In the genomic region with DNA sequence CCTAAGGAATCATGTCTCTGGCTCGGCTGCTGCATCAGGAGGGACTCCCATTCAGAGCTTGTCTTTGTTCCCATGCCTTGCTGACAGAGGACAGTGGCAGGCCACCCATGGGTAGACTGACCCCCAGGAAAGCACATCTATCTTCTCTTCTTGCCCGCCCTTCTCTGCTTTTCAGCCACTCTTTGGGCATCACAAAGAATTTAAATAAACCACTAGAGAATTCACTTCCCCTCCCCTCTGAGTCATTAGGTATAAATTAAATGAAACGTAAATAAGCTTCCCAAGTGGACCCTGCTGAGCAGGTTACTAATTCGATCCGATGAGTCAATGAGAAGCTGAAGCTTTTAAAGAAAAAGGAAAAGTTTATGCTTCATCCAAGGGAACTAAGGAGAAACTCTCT, we compare ENCODE assay signal across 17 cellular contexts.
DNase-seq lines count a peak whose midpoint lies in the region; ATAC-seq, FAIRE-seq and TF ChIP-seq lines count a peak whose summit lies in the region.
"Had no signal": no experiment of that assay in that cellular context is flagged by ENCODE, and none has a peak within 500 bp of the region (broad histone marks: within the 10 kb centered on the region; RNA-seq: fewer than 3 reads in every experiment).

No MANE protein-coding gene starts in this region.

- CTCF ChIA-PET in SK-N-SH (lab: Yijun Ruan, JAX), result interaction anchor here (1.2 kb wide), 1 partner anchor 18 kb away, joined by 3 read pairs; no protein-coding TSS in a partner anchor

- TF ChIP-seq CTCF in SK-N-SH (IDR thresholded peaks at IDR 0.05) (no peak), bronchial epithelial cell (IDR thresholded peaks at IDR 0.05; ENCODE audit: insufficient read depth, low read length, severe bottlenecking) (no peak), smooth muscle cell (IDR thresholded peaks at IDR 0.05; ENCODE audit: borderline replicate concordance, insufficient read depth, poor library complexity, severe bottlenecking) (no peak), heart left ventricle (IDR thresholded peaks at IDR 0.05) (no peak), spleen (IDR thresholded peaks at IDR 0.05 in 8 of 11, conservative IDR thresholded peaks at IDR 0.05 in 3 of 11) (no peak)

- H3K79me2 ChIP-seq in SK-N-SH (ENCODE audit: insufficient read depth) (no peaks in the 10 kb centered on the region), smooth muscle cell (ENCODE audit: low read depth) (no peaks in the 10 kb centered on the region)

- H3K36me3 ChIP-seq in SK-N-SH (replicated peaks in 1 of 2; ENCODE audit: control insufficient read depth in 1 of 2, insufficient read depth in 2 of 2, low read length in 1 of 2), result no peaks in the 10 kb centered on the region
- H3K36me3 ChIP-seq in MG63, result no peaks in the 10 kb centered on the region
- H3K36me3 ChIP-seq in bronchial epithelial cell (ENCODE audit: control insufficient read depth, insufficient read depth, low read length), result no peaks in the 10 kb centered on the region
- H3K36me3 ChIP-seq in smooth muscle cell (ENCODE audit: low read depth), result no peaks in the 10 kb centered on the region
- H3K36me3 ChIP-seq in heart left ventricle, result no peaks in the 10 kb centered on the region
- no peaks in the 10 kb centered on the region for H3K36me3 ChIP-seq in spleen

- H3K9ac ChIP-seq in SK-N-SH (no peak overlapping the region), smooth muscle cell (ENCODE audit: low read depth) (no peak overlapping the region)

- no peak for FAIRE-seq in bronchial epithelial cell (lab: Jason Lieb, UNC)

- DNase-seq in SK-N-SH, result no peak
- peak; percentile 43 for DNase-seq in MG63
- DNase-seq in bronchial epithelial cell (ENCODE audit: low read depth), result peak; percentile 83
- no peak for DNase-seq in smooth muscle cell (lab: John Stamatoyannopoulos, UW; ENCODE audit: unreplicated experiment)
- DNase-seq in heart left ventricle, result no peak
- DNase-seq in GOT3 (lab: John Stamatoyannopoulos, UW), result no peak
- DNase-seq in spleen, result no peak
- DNase-seq: activated CD4-positive, CD25-positive, alpha-beta regulatory T cell treated with anti-CD3 and anti-CD28 coated beads, Interleukin-2, amount 50 U/mL, for 72 hours; aorta; GF-D8; kidney glomerular epithelial cell; NCI-H1048; NCI-H2171; retina; SHP77 had no signal

- no peaks in the 10 kb centered on the region for H3K9me2 ChIP-seq in SK-N-SH

- WGBS in SK-N-SH (ENCODE audit: low lambda C conversion rate), result 6% methylated on average over 5 of the region's 5 CpGs
- WGBS in smooth muscle cell (ENCODE audit: low lambda C conversion rate), result 29% methylated on average over 5 of the region's 5 CpGs
- WGBS in heart left ventricle, 4 donors, result 44 to 56% (median 50%) methylated on average over 5 of the region's 5 CpGs
- WGBS in spleen, 5 donors, result 37 to 47% (median 41%) methylated on average over 5 of the region's 5 CpGs

- H4K20me1 ChIP-seq in SK-N-SH (ENCODE audit: insufficient read depth), result no peaks in the 10 kb centered on the region
- no peaks in the 10 kb centered on the region for H4K20me1 ChIP-seq in smooth muscle cell (ENCODE audit: low read depth)

- intact Hi-C loops in heart left ventricle (cut with DNase I) (no loop called here), spleen (cut with DNase I; ENCODE audit: low total_unique reads) (no loop called here)

- TF ChIP-seq POLR2A in heart left ventricle (IDR thresholded peaks at IDR 0.05), result no peak
- no peak for TF ChIP-seq POLR2A in spleen (IDR thresholded peaks at IDR 0.05)

- POLR2A ChIA-PET in SK-N-SH (lab: Yijun Ruan, JAX), result no interaction called here

- no peaks in the 10 kb centered on the region for H3K27me3 ChIP-seq in SK-N-SH (ENCODE audit: insufficient read depth)
- peaks cover 21% of the 10 kb centered on the region for H3K27me3 ChIP-seq in MG63
- H3K27me3 ChIP-seq in bronchial epithelial cell (ENCODE audit: control insufficient read depth, insufficient read depth, low read length), result no peaks in the 10 kb centered on the region
- H3K27me3 ChIP-seq in smooth muscle cell (ENCODE audit: low read depth), result no peaks in the 10 kb centered on the region
- H3K27me3 ChIP-seq in heart left ventricle, result peaks cover 0 to 4% (median 0%) of the 10 kb centered on the region in 9 donors
- peaks cover 0 to 49% (median 0%) of the 10 kb centered on the region in 7 donors for H3K27me3 ChIP-seq in spleen (replicated peaks in 1 of 7)

- no peak overlapping the region for H3K4me3 ChIP-seq in SK-N-SH (ENCODE audit: low read depth in 2 of 2, low read length in 1 of 2)
- no peak overlapping the region for H3K4me3 ChIP-seq in MG63
- no peak overlapping the region for H3K4me3 ChIP-seq in bronchial epithelial cell (ENCODE audit: low read depth, low read length)
- no peak overlapping the region for H3K4me3 ChIP-seq in smooth muscle cell
- no peak overlapping the region for H3K4me3 ChIP-seq in heart left ventricle
- no peak overlapping the region for H3K4me3 ChIP-seq in spleen
- H3K4me3 ChIP-seq: coronary artery had no signal

- no peak overlapping the region for H3K27ac ChIP-seq in SK-N-SH (ENCODE audit: low read depth in 2 of 2, low read length in 1 of 2)
- H3K27ac ChIP-seq in smooth muscle cell (ENCODE audit: low read depth), result no peak overlapping the region
- H3K27ac ChIP-seq in heart left ventricle, result no peak overlapping the region
- H3K27ac ChIP-seq in spleen, result no peak overlapping the region
- H3K27ac ChIP-seq: coronary artery had no signal

- H2AFZ ChIP-seq in SK-N-SH (ENCODE audit: low read depth) (no peak overlapping the region), smooth muscle cell (ENCODE audit: low read depth) (no peak overlapping the region)

- TF ChIP-seq RAD21 in SK-N-SH (IDR thresholded peaks at IDR 0.05; ENCODE audit: low read length), result no peak

- no peak for TF ChIP-seq EP300 in SK-N-SH (IDR thresholded peaks at IDR 0.05; ENCODE audit: borderline replicate concordance in 1 of 2, low read depth in 1 of 2, low read length in 1 of 2)

- H3K4me1 ChIP-seq in SK-N-SH (ENCODE audit: control insufficient read depth in 1 of 2, insufficient read depth in 2 of 2, low read depth in 1 of 2, low read length in 1 of 2), result no peaks in the 10 kb centered on the region
- peaks cover 20% of the 10 kb centered on the region for H3K4me1 ChIP-seq in smooth muscle cell (ENCODE audit: low read depth)
- no peaks in the 10 kb centered on the region for H3K4me1 ChIP-seq in heart left ventricle
- no peaks in the 10 kb centered on the region for H3K4me1 ChIP-seq in spleen

- ATAC-seq in SK-N-SH treated with all-trans-retinoic acid at 6 μM for 48 hours, result peak; percentile 39; the same call in 2 of the 3 replicates
- no peak for ATAC-seq in heart left ventricle

- H3K4me2 ChIP-seq in SK-N-SH (no peak overlapping the region), smooth muscle cell (peak overlapping the region; percentile 9)

- H3F3A ChIP-seq in SK-N-SH (replicated peaks; ENCODE audit: insufficient read depth), result no peaks in the 10 kb centered on the region
- peaks cover 10% of the 10 kb centered on the region for H3F3A ChIP-seq in smooth muscle cell (ENCODE audit: low read depth)

- H3K9me3 ChIP-seq in SK-N-SH, result no peaks in the 10 kb centered on the region
- H3K9me3 ChIP-seq in MG63, result peaks cover 8% of the 10 kb centered on the region
- H3K9me3 ChIP-seq in smooth muscle cell (replicated peaks; ENCODE audit: low read depth), result no peaks in the 10 kb centered on the region
- H3K9me3 ChIP-seq in heart left ventricle, result peaks cover 0 to 7% (median 0%) of the 10 kb centered on the region in 12 donors
- peaks cover 0 to 3% (median 0%) of the 10 kb centered on the region in 8 donors for H3K9me3 ChIP-seq in spleen

TF ChIP-seq in SK-N-SH treated with all-trans-retinoic acid at 6 μM for 48 hours, 23 proteins besides CTCF, POLR2A, EP300 and RAD21 (continues in another document):
- TF ChIP-seq TOX (CRISPR knock-in tag; IDR thresholded peaks at IDR 0.05; ENCODE audit: borderline replicate concordance), result no peak
- TF ChIP-seq, protein P1, sequence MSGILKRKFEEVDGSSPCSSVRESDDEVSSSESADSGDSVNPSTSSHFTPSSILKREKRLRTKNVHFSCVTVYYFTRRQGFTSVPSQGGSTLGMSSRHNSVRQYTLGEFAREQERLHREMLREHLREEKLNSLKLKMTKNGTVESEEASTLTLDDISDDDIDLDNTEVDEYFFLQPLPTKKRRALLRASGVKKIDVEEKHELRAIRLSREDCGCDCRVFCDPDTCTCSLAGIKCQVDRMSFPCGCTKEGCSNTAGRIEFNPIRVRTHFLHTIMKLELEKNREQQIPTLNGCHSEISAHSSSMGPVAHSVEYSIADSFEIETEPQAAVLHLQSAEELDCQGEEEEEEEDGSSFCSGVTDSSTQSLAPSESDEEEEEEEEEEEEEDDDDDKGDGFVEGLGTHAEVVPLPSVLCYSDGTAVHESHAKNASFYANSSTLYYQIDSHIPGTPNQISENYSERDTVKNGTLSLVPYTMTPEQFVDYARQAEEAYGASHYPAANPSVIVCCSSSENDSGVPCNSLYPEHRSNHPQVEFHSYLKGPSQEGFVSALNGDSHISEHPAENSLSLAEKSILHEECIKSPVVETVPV (CRISPR knock-in tag; IDR thresholded peaks at IDR 0.05), result no peak
- TF ChIP-seq TCF4 (CRISPR knock-in tag; IDR thresholded peaks at IDR 0.05; ENCODE audit: borderline replicate concordance), result no peak
- TF ChIP-seq ZNF565 (CRISPR knock-in tag; conservative IDR thresholded peaks at IDR 0.05; ENCODE audit: low read depth), result no peak
- no peak for TF ChIP-seq CSDC2 (CRISPR knock-in tag; IDR thresholded peaks at IDR 0.05)
- no peak for TF ChIP-seq ZFP30 (CRISPR knock-in tag; IDR thresholded peaks at IDR 0.05)
- no peak for TF ChIP-seq ZFP3 (CRISPR knock-in tag; IDR thresholded peaks at IDR 0.05)

TF ChIP-seq in SK-N-SH, 30 proteins besides CTCF, POLR2A, EP300 and RAD21 (continues in another document):
- no peak for TF ChIP-seq SMC3 (IDR thresholded peaks at IDR 0.05; ENCODE audit: low read depth, low read length)
- no peak for TF ChIP-seq MXI1 (IDR thresholded peaks at IDR 0.05; ENCODE audit: low read depth, low read length)
- no peak for TF ChIP-seq SIN3A (IDR thresholded peaks at IDR 0.05; ENCODE audit: borderline replicate concordance, low read depth, low read length)
- no peak for TF ChIP-seq EZH2phosphoT487 (IDR thresholded peaks at IDR 0.05; ENCODE audit: borderline replicate concordance, low read depth)
- no peak for TF ChIP-seq FOXM1 (IDR thresholded peaks at IDR 0.05; ENCODE audit: low read depth)
- TF ChIP-seq, protein P2, sequence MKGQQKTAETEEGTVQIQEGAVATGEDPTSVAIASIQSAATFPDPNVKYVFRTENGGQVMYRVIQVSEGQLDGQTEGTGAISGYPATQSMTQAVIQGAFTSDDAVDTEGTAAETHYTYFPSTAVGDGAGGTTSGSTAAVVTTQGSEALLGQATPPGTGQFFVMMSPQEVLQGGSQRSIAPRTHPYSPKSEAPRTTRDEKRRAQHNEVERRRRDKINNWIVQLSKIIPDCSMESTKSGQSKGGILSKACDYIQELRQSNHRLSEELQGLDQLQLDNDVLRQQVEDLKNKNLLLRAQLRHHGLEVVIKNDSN (IDR thresholded peaks at IDR 0.05; ENCODE audit: borderline replicate concordance, low read depth), result no peak
- no peak for TF ChIP-seq POLR2AphosphoS5 (IDR thresholded peaks at IDR 0.05; ENCODE audit: low read depth, low read length)
- TF ChIP-seq TAF1 (IDR thresholded peaks at IDR 0.05; ENCODE audit: borderline replicate concordance, low read depth, low read length), result no peak
- no peak for TF ChIP-seq JUND (IDR thresholded peaks at IDR 0.05)

Comparison
In these comparisons a context has a peak if more than half of its experiments do, and no peak if none do; other contexts are left out.
1. DNase-seq: peak in MG63 (single experiment) and bronchial epithelial cell (single experiment); none in SK-N-SH (single experiment), smooth muscle cell (single experiment), heart left ventricle (0 of 5), GOT3 (single experiment) and spleen (single experiment).